ENCODE assay signal across 11 cellular contexts in the genomic region with DNA sequence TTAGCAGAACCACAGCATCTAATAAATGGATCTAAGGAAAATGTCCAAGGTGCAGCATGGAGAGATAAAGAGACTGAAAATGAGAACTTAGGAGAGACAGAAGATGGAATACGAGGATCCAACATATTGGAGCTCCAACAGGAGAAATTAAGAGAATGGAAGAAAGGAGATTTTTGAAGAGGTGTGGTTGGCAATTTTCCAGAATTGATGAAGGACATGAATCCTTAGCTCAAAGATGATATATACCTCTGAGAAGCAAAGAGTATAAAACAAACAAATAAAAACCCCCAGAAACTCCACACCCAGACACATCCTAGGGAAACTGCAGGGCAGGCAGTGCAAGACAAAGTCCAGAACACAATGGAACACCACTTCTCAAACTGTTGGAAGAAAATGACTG.
"Had no signal": no experiment of that assay in that cellular context is flagged by ENCODE, and none has a peak within 500 bp of the region (broad histone marks: within the 10 kb centered on the region; RNA-seq: fewer than 3 reads in every experiment).

No MANE protein-coding gene starts in this region.

- H3K9ac ChIP-seq: GM23248 had no signal

- H3K4me2 ChIP-seq: GM23338 had no signal

- H3K4me3 ChIP-seq: GM23248, GM23338, HAP-1 had no signal

- H3K4me1 ChIP-seq: HAP-1 had no signal

- FAIRE-seq: H1, H54 had no signal

- ATAC-seq: HCT116 had no signal

- H2AFZ ChIP-seq: GM23248 had no signal

- DNase-seq: GM23248, GOT3, H7, H9, HCEC 1CT, HFFc6 had no signal

- H3K36me3 ChIP-seq: HAP-1 had no signal

- H3K27ac ChIP-seq: GM23248 had no signal

- H3K9me3 ChIP-seq: HAP-1 had no signal
